ENCODE assay signal across 8 cellular contexts in the genomic region with DNA sequence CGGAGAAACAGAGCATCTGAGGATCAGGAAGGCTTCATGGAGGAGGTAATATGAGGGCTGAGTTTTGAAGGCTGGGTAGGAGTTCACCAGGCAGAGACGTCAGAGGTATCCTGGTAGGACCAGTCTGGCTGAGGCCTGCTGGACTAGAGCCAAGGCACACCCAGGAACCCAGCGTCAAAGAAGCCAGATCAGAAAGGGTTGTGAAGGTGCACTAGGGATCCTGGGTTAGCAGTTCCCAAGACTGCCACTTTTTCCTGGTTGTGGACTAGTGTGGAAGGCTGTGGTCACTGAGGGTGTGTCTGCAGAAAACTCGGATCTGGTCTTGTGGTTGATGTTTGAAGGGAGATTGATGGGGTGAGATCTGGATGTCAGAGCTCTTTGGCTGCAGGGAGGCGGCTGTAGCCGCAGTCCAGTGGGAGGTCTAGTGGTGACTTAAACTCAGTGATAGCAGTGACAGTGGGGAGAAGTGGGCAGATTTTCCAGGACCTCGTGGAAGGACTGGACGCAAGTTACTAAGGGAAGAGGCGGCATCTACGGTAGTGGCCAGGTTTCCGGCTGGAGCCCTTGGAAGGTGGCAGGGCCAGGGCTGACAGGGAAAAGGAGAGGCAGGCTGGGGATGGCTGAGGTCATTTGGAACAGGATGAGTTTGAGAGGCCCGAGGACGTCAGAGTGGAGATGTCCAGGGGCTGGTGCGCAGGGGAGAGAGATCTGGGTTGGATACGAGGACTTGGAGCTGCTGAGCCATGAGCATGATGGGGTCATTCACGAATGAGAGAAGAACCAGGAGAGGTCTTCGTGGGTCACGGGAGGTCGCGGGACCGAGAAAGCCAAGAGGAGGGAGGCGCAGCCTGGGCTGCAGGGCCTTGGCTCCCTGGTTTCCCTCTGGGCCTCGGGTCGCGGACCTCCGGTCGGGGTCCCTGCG. TPM values are rescaled to one million over a fixed set of nuclear protein-coding genes. Genes with fewer than 3 reads are reported as not detected.
DNase-seq lines count a peak whose midpoint lies in the region; ATAC-seq and TF ChIP-seq lines count a peak whose summit lies in the region.

No MANE protein-coding gene starts in this region.

- peaks cover 42% of the 10 kb centered on the region for H3K4me1 Mint-ChIP-seq in activated CD4-positive, alpha-beta memory T cell treated with anti-CD3 and anti-CD28 coated beads, Interleukin-2, amount 10 ng/mL, durations not matched to agents 7 days and 5 days
- peaks cover 12% of the 10 kb centered on the region for H3K4me1 Mint-ChIP-seq in glutamatergic neuron (ENCODE audit: low read depth, unreplicated experiment)
- peaks cover 15% of the 10 kb centered on the region for H3K4me1 Mint-ChIP-seq in progenitor cell of endocrine pancreas (ENCODE audit: low read depth)

- H3K36me3 ChIP-seq in BLaER1 treated with 17β-estradiol and CSF1 and Interleukin-3, amounts not matched to agents 10 nM and 100 nM: peaks cover 77 to 88% (median 84%) of the 10 kb centered on the region in 11 experiments

- H3K9me3 ChIP-seq in BLaER1 treated with 17β-estradiol and CSF1 and Interleukin-3, amounts not matched to agents 10 nM and 100 nM (replicated peaks in 1 of 11): no peaks in the 10 kb centered on the region

- H4K20me1 ChIP-seq in BLaER1 treated with 17β-estradiol and CSF1 and Interleukin-3, amounts not matched to agents 10 nM and 100 nM: peaks cover 0 to 92% (median 51%) of the 10 kb centered on the region in 11 experiments; a peak in 18 of 22 replicates

- H3K27me3 ChIP-seq in BLaER1 treated with 17β-estradiol and CSF1 and Interleukin-3, amounts not matched to agents 10 nM and 100 nM: no peaks in the 10 kb centered on the region

- H3K27ac Mint-ChIP-seq in activated CD4-positive, alpha-beta memory T cell treated with anti-CD3 and anti-CD28 coated beads, Interleukin-2, amount 10 ng/mL, durations not matched to agents 7 days and 5 days: peak overlapping the region; percentile 84
- H3K27ac Mint-ChIP-seq in glutamatergic neuron (ENCODE audit: unreplicated experiment): peak overlapping the region; percentile 52
- H3K27ac Mint-ChIP-seq in progenitor cell of endocrine pancreas: peak overlapping the region; percentile 44

- TF ChIP-seq CTCF in glutamatergic neuron (IDR thresholded peaks at IDR 0.05; ENCODE audit: partially characterized antibody, unreplicated experiment) (no peak), progenitor cell of endocrine pancreas (IDR thresholded peaks at IDR 0.05; ENCODE audit: unreplicated experiment) (no peak)

- H3K4me3 Mint-ChIP-seq in activated CD4-positive, alpha-beta memory T cell treated with anti-CD3 and anti-CD28 coated beads, Interleukin-2, amount 10 ng/mL, durations not matched to agents 7 days and 5 days: peak overlapping the region; percentile 74
- H3K4me3 Mint-ChIP-seq in glutamatergic neuron (ENCODE audit: unreplicated experiment) (peak overlapping the region; percentile 89), progenitor cell of endocrine pancreas (ENCODE audit: low read depth) (peak overlapping the region; percentile 73)

- H3K9ac ChIP-seq in BLaER1 treated with 17β-estradiol and CSF1 and Interleukin-3, amounts not matched to agents 10 nM and 100 nM: peak overlapping the region; percentile 81 to 92 (median 88); a peak in 21 of 22 replicates

- ATAC-seq in HG03025 (IDR thresholded peaks at IDR 0.05; ENCODE audit: low FRiP score, unreplicated experiment): peak; percentile 7

- H3K9me3 Mint-ChIP-seq in activated CD4-positive, alpha-beta memory T cell treated with anti-CD3 and anti-CD28 coated beads, Interleukin-2, amount 10 ng/mL, durations not matched to agents 7 days and 5 days: no peaks in the 10 kb centered on the region
- H3K9me3 Mint-ChIP-seq in glutamatergic neuron (ENCODE audit: unreplicated experiment) (peaks cover 17% of the 10 kb centered on the region), progenitor cell of endocrine pancreas (ENCODE audit: low read depth) (no peaks in the 10 kb centered on the region)

- no peaks in the 10 kb centered on the region for H3K27me3 Mint-ChIP-seq in activated CD4-positive, alpha-beta memory T cell treated with anti-CD3 and anti-CD28 coated beads, Interleukin-2, amount 10 ng/mL, durations not matched to agents 7 days and 5 days
- H3K27me3 Mint-ChIP-seq in glutamatergic neuron (ENCODE audit: unreplicated experiment) (peaks cover 18% of the 10 kb centered on the region), progenitor cell of endocrine pancreas (peaks cover 8% of the 10 kb centered on the region)

- CTCF ChIA-PET in activated CD4-positive, alpha-beta memory T cell treated with anti-CD3 and anti-CD28 coated beads, Interleukin-2, amount 10 ng/mL, durations not matched to agents 7 days and 5 days (lab: Charles Lee): interaction anchor here (0.6 to 1.7 kb wide), 7 partner anchors 9 to 323 kb away, joined by 3 to 5 read pairs (median 3); partner anchors contain the start of genes AP5B1 and RELA

- peaks cover 70% of the 10 kb centered on the region for H3K36me3 Mint-ChIP-seq in activated CD4-positive, alpha-beta memory T cell treated with anti-CD3 and anti-CD28 coated beads, Interleukin-2, amount 10 ng/mL, durations not matched to agents 7 days and 5 days (ENCODE audit: low read depth)
- H3K36me3 Mint-ChIP-seq in glutamatergic neuron (ENCODE audit: unreplicated experiment) (peaks cover under 1% of the 10 kb centered on the region), progenitor cell of endocrine pancreas (ENCODE audit: insufficient read depth) (peaks cover 14% of the 10 kb centered on the region)

- H3K4me3 ChIP-seq in BLaER1 treated with 17β-estradiol and CSF1 and Interleukin-3, amounts not matched to agents 10 nM and 100 nM: peak overlapping the region; percentile 46 to 71 (median 60)

- POLR2A ChIA-PET in activated CD4-positive, alpha-beta memory T cell treated with anti-CD3 and anti-CD28 coated beads, Interleukin-2, amount 10 ng/mL, durations not matched to agents 7 days and 5 days (lab: Charles Lee): interaction anchor here (0.7 to 8.7 kb wide), 12 partner anchors 10 to 390 kb away, joined by 3 to 187 read pairs (median 4); partner anchors contain the start of genes EHBP1L1, FAM89B, MALAT1 and MAP3K11

- DNase-seq in activated CD4-positive, alpha-beta memory T cell treated with anti-CD3 and anti-CD28 coated beads, Interleukin-2, amount 10 ng/mL, durations not matched to agents 7 days and 5 days: no peak
- DNase-seq in glutamatergic neuron: no peak
- DNase-seq in progenitor cell of endocrine pancreas (ENCODE audit: low spot score, unreplicated experiment): no peak
- no peak for DNase-seq in SHP77 treated with DMSO at 0.1 percent for 48 hours (lab: John Stamatoyannopoulos, UW)
- DNase-seq in retina: no peak
- no peak for DNase-seq in NCI-H526 treated with DMSO at 0.1 percent for 48 hours (lab: John Stamatoyannopoulos, UW)

- peak overlapping the region; percentile 83 to 96 (median 93) for H3K4me2 ChIP-seq in BLaER1 treated with 17β-estradiol and CSF1 and Interleukin-3, amounts not matched to agents 10 nM and 100 nM

- H3K27ac ChIP-seq in BLaER1 treated with 17β-estradiol and CSF1 and Interleukin-3, amounts not matched to agents 10 nM and 100 nM: peak overlapping the region; percentile 73 to 96 (median 91); a peak in 21 of 22 replicates

- peaks cover 57 to 79% (median 61%) of the 10 kb centered on the region in 10 experiments for H3K4me1 ChIP-seq in BLaER1 treated with 17β-estradiol and CSF1 and Interleukin-3, amounts not matched to agents 10 nM and 100 nM

RNA-seq across cellular contexts. Expression of gene RELA, which starts 10.9 kb away (rescaled TPM):
- total RNA-seq in activated CD4-positive, alpha-beta memory T cell treated with anti-CD3 and anti-CD28 coated beads, Interleukin-2, amount 10 ng/mL, durations not matched to agents 7 days and 5 days: 100 to 1,000 TPM in 1 of 2 experiments, 10 to 100 TPM in 1; 91.2 to 102 TPM
- total RNA-seq in glutamatergic neuron (ENCODE audit: unreplicated experiment): 61.2 TPM
- 54.2 and 54.5 TPM in 2 replicates for total RNA-seq in progenitor cell of endocrine pancreas

RNA-seq across cellular contexts. Expression of gene SIPA1, which starts 13.9 kb away (rescaled TPM):
- 100 to 1,000 TPM; 201 to 205 TPM for total RNA-seq in activated CD4-positive, alpha-beta memory T cell treated with anti-CD3 and anti-CD28 coated beads, Interleukin-2, amount 10 ng/mL, durations not matched to agents 7 days and 5 days
- total RNA-seq in glutamatergic neuron (ENCODE audit: unreplicated experiment) (21.4 TPM), progenitor cell of endocrine pancreas (19.5 and 20.2 TPM in 2 replicates)

RNA-seq across cellular contexts. Expression of gene PCNX3, which starts 36.3 kb away (rescaled TPM):
- 10 to 100 TPM; 39.8 to 40.3 TPM for total RNA-seq in activated CD4-positive, alpha-beta memory T cell treated with anti-CD3 and anti-CD28 coated beads, Interleukin-2, amount 10 ng/mL, durations not matched to agents 7 days and 5 days
- total RNA-seq in glutamatergic neuron (ENCODE audit: unreplicated experiment) (43.3 TPM), progenitor cell of endocrine pancreas (59.5 and 66.0 TPM in 2 replicates)

RNA-seq across cellular contexts. Expression of gene MAP3K11, which starts 37.8 kb away (rescaled TPM):
- 10 to 100 TPM; 67.2 to 71.8 TPM for total RNA-seq in activated CD4-positive, alpha-beta memory T cell treated with anti-CD3 and anti-CD28 coated beads, Interleukin-2, amount 10 ng/mL, durations not matched to agents 7 days and 5 days
- total RNA-seq in glutamatergic neuron (ENCODE audit: unreplicated experiment): 58.6 TPM
- total RNA-seq in progenitor cell of endocrine pancreas: 61.4 and 63.8 TPM in 2 replicates

RNA-seq across cellular contexts. Expression of gene KCNK7, which starts 56.2 kb away (rescaled TPM):
- 1 to 10 TPM in 1 of 2 experiments, under 1 TPM in 1; 0.80 to 1.0 TPM for total RNA-seq in activated CD4-positive, alpha-beta memory T cell treated with anti-CD3 and anti-CD28 coated beads, Interleukin-2, amount 10 ng/mL, durations not matched to agents 7 days and 5 days
- total RNA-seq in glutamatergic neuron (ENCODE audit: unreplicated experiment): 0.69 TPM
- total RNA-seq in progenitor cell of endocrine pancreas: 0.95 and 1.7 TPM in 2 replicates
